Comparison of ENCODE assay signal across 27 cellular contexts in genomic region chr12:31724597-31724996, GRCh38. TPM values are rescaled to one million over a fixed set of nuclear protein-coding genes. Genes with fewer than 3 reads are reported as not detected.
DNase-seq lines count a peak whose midpoint lies in the region; ATAC-seq and TF ChIP-seq lines count a peak whose summit lies in the region.
"Had no signal": no experiment of that assay in that cellular context is flagged by ENCODE, and none has a peak within 500 bp of the region (broad histone marks: within the 10 kb centered on the region; RNA-seq: fewer than 3 reads in every experiment).

No MANE protein-coding gene starts in this region.

- no peak overlapping the region for H3K4me3 Mint-ChIP-seq in activated naive CD8-positive, alpha-beta T cell treated with anti-CD3 and anti-CD28 coated beads, Interleukin-2, amount 10 ng/mL, durations not matched to agents 7 days and 5 days
- H3K4me3 Mint-ChIP-seq: activated naive CD4-positive, alpha-beta T cell treated with anti-CD3 and anti-CD28 coated beads for 36 hours; activated T-helper 1 cell treated with anti-CD3 and anti-CD28 coated beads, Interleukin-12 subunit alpha, Interleukin-12 subunit beta, Interleukin-2, Interleukin-4 antibody, amounts not matched to agents 30 ng/mL and 10 ng/mL and 1 ng/mL, durations not matched to agents 14 hours and 24 hours and 36 hours had no signal

- H3K36me3 Mint-ChIP-seq in activated naive CD8-positive, alpha-beta T cell treated with anti-CD3 and anti-CD28 coated beads, Interleukin-2, amount 10 ng/mL, durations not matched to agents 7 days and 5 days, result peaks cover 21% of the 10 kb centered on the region

- H3K4me1 ChIP-seq in left ventricle myocardium inferior (peaks cover 50% of the 10 kb centered on the region), spleen (peaks cover 16 to 84% (median 53%) of the 10 kb centered on the region in 6 donors), transverse colon (peaks cover 0 to 17% (median 5%) of the 10 kb centered on the region in 4 donors), PC-3 (ENCODE audit: insufficient read depth, low read length) (peaks cover 8% of the 10 kb centered on the region; the same call in 1 of the 2 replicates)

- POLR2A ChIA-PET in activated naive CD8-positive, alpha-beta T cell treated with anti-CD3 and anti-CD28 coated beads, Interleukin-2, amount 10 ng/mL, durations not matched to agents 7 days and 5 days (lab: Charles Lee), result interaction anchor here (0.6 to 2.4 kb wide), 2 partner anchors 65 to 190 kb away, joined by 4 to 7 read pairs; partner anchors contain the start of gene ETFBKMT
- POLR2A ChIA-PET in PC-3 (lab: Charles Lee; ENCODE audit: unreplicated experiment), result no interaction called here

- H3K4me2 ChIP-seq in PC-3 (ENCODE audit: low read length), result no peak overlapping the region
- H3K4me2 ChIP-seq: KMS-11 had no signal

- no peaks in the 10 kb centered on the region for H3K27me3 ChIP-seq in left ventricle myocardium inferior (ENCODE audit: low read depth)
- no peaks in the 10 kb centered on the region for H3K27me3 ChIP-seq in spleen (replicated peaks in 1 of 7)
- no peaks in the 10 kb centered on the region for H3K27me3 ChIP-seq in transverse colon
- no peaks in the 10 kb centered on the region for H3K27me3 ChIP-seq in PC-3 (ENCODE audit: low read length)
- H3K27me3 ChIP-seq: esophagus muscularis mucosa, foreskin keratinocyte, heart right ventricle, upper lobe of right lung had no signal

- H3F3A ChIP-seq in PC-3 (ENCODE audit: low read length, unreplicated experiment), result no peaks in the 10 kb centered on the region

- BruUV-seq in PC-3 (replicated peaks; lab: Mats Ljungman, UMichigan), result no TSS peak

- H2AFZ ChIP-seq in PC-3 (ENCODE audit: low read length), result no peak overlapping the region

- H3K9me3 ChIP-seq in left ventricle myocardium inferior (replicated peaks) (peaks cover 13% of the 10 kb centered on the region), spleen (peaks cover 0 to 13% (median 2%) of the 10 kb centered on the region in 8 donors), transverse colon (no peaks in the 10 kb centered on the region), PC-3 (ENCODE audit: low read length) (no peaks in the 10 kb centered on the region)
- H3K9me3 ChIP-seq: esophagus muscularis mucosa, upper lobe of right lung had no signal

- no peak for TF ChIP-seq POLR2A in spleen (IDR thresholded peaks at IDR 0.05)
- TF ChIP-seq POLR2A in transverse colon (IDR thresholded peaks at IDR 0.05), result no peak

- H3K27ac ChIP-seq in left ventricle myocardium inferior (replicated peaks), result peak overlapping the region; percentile 28
- H3K27ac ChIP-seq in spleen, result peak overlapping the region in 7 of 8 donors; percentile 1 to 96 (median 51)
- H3K27ac ChIP-seq in transverse colon, result no peak overlapping the region
- H3K27ac ChIP-seq in PC-3 (ENCODE audit: low read length), result no peak overlapping the region
- H3K27ac ChIP-seq: esophagus muscularis mucosa, foreskin keratinocyte, KMS-11, upper lobe of right lung, VCaP had no signal

- H3K4me3 ChIP-seq in left ventricle myocardium inferior, result no peak overlapping the region
- H3K4me3 ChIP-seq in spleen, result no peak overlapping the region
- no peak overlapping the region for H3K4me3 ChIP-seq in transverse colon
- H3K4me3 ChIP-seq in PC-3 (ENCODE audit: low read length), result no peak overlapping the region
- H3K4me3 ChIP-seq: esophagus muscularis mucosa, heart right ventricle, upper lobe of right lung had no signal

- DNase-seq in left ventricle myocardium inferior (no peak), Right ventricle myocardium inferior (ENCODE audit: missing footprints) (no peak), KBM-7 (peak; percentile 55), spleen (no peak), transverse colon (no peak), PC-3 (no peak), HuH-7 (ENCODE audit: low spot score) (no peak)
- no peak for DNase-seq in activated naive CD8-positive, alpha-beta T cell treated with anti-CD3 and anti-CD28 coated beads, Interleukin-2, amount 10 ng/mL, durations not matched to agents 7 days and 5 days
- DNase-seq: activated CD4-positive, alpha-beta T cell treated with anti-CD3 and anti-CD28 coated beads, Interleukin-2, amount 50 U/mL, for 1 hour; activated naive CD4-positive, alpha-beta T cell treated with anti-CD3 and anti-CD28 coated beads for 36 hours; C1 segment of cervical spinal cord; cortex of kidney; foreskin keratinocyte; HCEC 1CT; heart right ventricle; left cardiac atrium; NCI-H1436 treated with DMSO at 0.1 percent for 48 hours; NCI-H446; NCI-H774; Right ventricle myocardium superior; small intestine; stimulated activated CD4-positive, alpha-beta T cell treated with anti-CD3 and anti-CD28 coated beads, Interleukin-2, amount 100 ng/mL, for 24 hours; upper lobe of right lung had no signal

- H3K27ac Mint-ChIP-seq in activated naive CD8-positive, alpha-beta T cell treated with anti-CD3 and anti-CD28 coated beads, Interleukin-2, amount 10 ng/mL, durations not matched to agents 7 days and 5 days, result peak overlapping the region; percentile 21
- H3K27ac Mint-ChIP-seq: activated naive CD4-positive, alpha-beta T cell treated with anti-CD3 and anti-CD28 coated beads for 36 hours; activated T-helper 1 cell treated with anti-CD3 and anti-CD28 coated beads, Interleukin-12 subunit alpha, Interleukin-12 subunit beta, Interleukin-2, Interleukin-4 antibody, amounts not matched to agents 30 ng/mL and 10 ng/mL and 1 ng/mL, durations not matched to agents 14 hours and 24 hours and 36 hours had no signal

- H4K20me1 ChIP-seq in PC-3 (ENCODE audit: low read length), result no peaks in the 10 kb centered on the region

- peaks cover 7% of the 10 kb centered on the region for H3K9me3 Mint-ChIP-seq in activated naive CD8-positive, alpha-beta T cell treated with anti-CD3 and anti-CD28 coated beads, Interleukin-2, amount 10 ng/mL, durations not matched to agents 7 days and 5 days

- in situ Hi-C loops in KBM-7 (cut with MboI; ENCODE audit: low pct_unique_long_range_greater_than_20kb, low sequenced_read_pairs) (no loop called here), transverse colon (cut with MboI; ENCODE audit: low pct_ligation_motif_present in 1 of 4, low pct_unique_long_range_greater_than_20kb in 1 of 4, low sequenced_read_pairs in 3 of 4) (no loop called here)

- intact Hi-C loops in left ventricle myocardium inferior (cut with micrococcal nuclease), result no loop called here
- intact Hi-C loops in Right ventricle myocardium inferior (cut with DNase I), result no loop called here
- intact Hi-C loops in spleen (cut with DNase I; ENCODE audit: low total_unique reads), result loop anchor here (10.0 kb wide), 1 partner anchor 230 kb away; the partner anchor contains the start of gene RESF1
- intact Hi-C loops in transverse colon (cut with DNase I; ENCODE audit: low total_unique reads), result loop anchor here (10.0 kb wide), 1 partner anchor 70 kb away; the partner anchor contains the start of gene ETFBKMT
- intact Hi-C loops in PC-3 (cut with micrococcal nuclease), result no loop called here

- no peaks in the 10 kb centered on the region for H3K27me3 Mint-ChIP-seq in activated naive CD8-positive, alpha-beta T cell treated with anti-CD3 and anti-CD28 coated beads, Interleukin-2, amount 10 ng/mL, durations not matched to agents 7 days and 5 days

- H3K79me2 ChIP-seq in PC-3 (ENCODE audit: low read length), result peaks cover 4% of the 10 kb centered on the region

- H3K36me3 ChIP-seq in left ventricle myocardium inferior, result peaks cover 12% of the 10 kb centered on the region
- peaks cover 0 to 34% (median 3%) of the 10 kb centered on the region in 6 donors for H3K36me3 ChIP-seq in spleen
- no peaks in the 10 kb centered on the region for H3K36me3 ChIP-seq in transverse colon
- H3K36me3 ChIP-seq in PC-3 (ENCODE audit: low read depth, low read length), result no peaks in the 10 kb centered on the region
- H3K36me3 ChIP-seq: upper lobe of right lung had no signal

- TF ChIP-seq EP300 in transverse colon (IDR thresholded peaks at IDR 0.05; ENCODE audit: low read depth), result no peak

- ATAC-seq in Right ventricle myocardium inferior, result no peak
- ATAC-seq in activated naive CD8-positive, alpha-beta T cell treated with anti-CD3 and anti-CD28 coated beads, Interleukin-2, amount 10 ng/mL, durations not matched to agents 7 days and 5 days (ENCODE audit: low read depth), result no peak
- no peak for ATAC-seq in PC-3
- ATAC-seq: foreskin keratinocyte, heart right ventricle, left cardiac atrium, upper lobe of right lung had no signal

- 61 to 87% (median 70%) methylated on average over 1 of the region's 1 CpG for WGBS in spleen, 5 donors
- 79% methylated on average over 1 of the region's 1 CpG; no CpG with 5 or more reads in 1 of the 2 donors for WGBS in transverse colon (ENCODE audit: low coverage in 1 of 2), 2 donors

- CTCF ChIA-PET in PC-3 (lab: Charles Lee), result no interaction called here

- H3K9me2 ChIP-seq in PC-3 (replicated peaks; ENCODE audit: low read length), result no peaks in the 10 kb centered on the region

- no peak overlapping the region for H3K9ac ChIP-seq in PC-3 (ENCODE audit: low read length)
- H3K9ac ChIP-seq: KMS-11 had no signal

- H3K4me1 Mint-ChIP-seq in activated naive CD8-positive, alpha-beta T cell treated with anti-CD3 and anti-CD28 coated beads, Interleukin-2, amount 10 ng/mL, durations not matched to agents 7 days and 5 days, result peaks cover 30% of the 10 kb centered on the region

- TF ChIP-seq CTCF in left ventricle myocardium inferior (IDR thresholded peaks at IDR 0.05; ENCODE audit: borderline replicate concordance) (no peak), spleen (IDR thresholded peaks at IDR 0.05 in 8 of 11, conservative IDR thresholded peaks at IDR 0.05 in 3 of 11) (no peak), transverse colon (IDR thresholded peaks at IDR 0.05) (no peak), PC-3 (conservative IDR thresholded peaks at IDR 0.05; ENCODE audit: low read depth, low read length) (no peak)

RNA-seq across cellular contexts. Expression of gene AMN1, which starts 4.2 kb away (rescaled TPM):
- 13.9 TPM for total RNA-seq in left ventricle myocardium inferior
- total RNA-seq in Right ventricle myocardium inferior, result 11.5 TPM
- 1 to 10 TPM; 5.9 to 7.3 TPM for total RNA-seq in activated naive CD8-positive, alpha-beta T cell treated with anti-CD3 and anti-CD28 coated beads, Interleukin-2, amount 10 ng/mL, durations not matched to agents 7 days and 5 days
- total RNA-seq in spleen, result 10 to 100 TPM; 12.9 to 27.4 (median 15.8) TPM
- 10 to 100 TPM; 13.7 to 18.1 (median 17.5) TPM for polyA plus RNA-seq in spleen
- total RNA-seq in transverse colon, result 10 to 100 TPM in 1 of 4 donors, 1 to 10 TPM in 2, not detected in 1; 5.7 to 10.5 (median 8.7) TPM
- 2.1 and 3.9 TPM in 2 replicates for total RNA-seq in PC-3 (2014; rRNA removed)

Comparison
In these comparisons a context has a peak if more than half of its experiments do, and no peak if none do; other contexts are left out.
1. H3K27ac ChIP-seq: peak in left ventricle myocardium inferior (single experiment) and spleen (7 of 8); none in transverse colon (0 of 4) and PC-3 (single experiment).
2. intact Hi-C loops: an anchor here in spleen (10.0 kb wide) and transverse colon (10.0 kb wide); none called in left ventricle myocardium inferior, Right ventricle myocardium inferior and PC-3.